In the genomic region with DNA sequence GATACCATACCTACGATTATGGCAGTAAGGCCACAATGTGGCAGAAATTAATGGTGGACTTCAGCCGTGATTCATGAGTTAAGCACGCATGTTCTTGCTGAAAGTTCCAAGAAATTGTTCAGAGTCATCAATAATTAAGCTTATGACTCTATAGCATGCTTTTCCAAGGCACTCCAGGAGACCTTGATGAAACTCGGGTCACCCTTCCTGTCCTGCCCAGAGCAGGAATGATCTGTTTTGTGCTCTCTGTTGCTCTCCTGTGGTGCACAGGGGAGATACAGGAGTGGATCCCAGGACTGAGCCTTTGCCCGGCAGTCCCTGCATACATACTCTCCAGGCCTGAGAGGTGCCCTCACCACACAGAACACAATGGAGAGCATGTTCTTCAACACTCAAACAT, we compare ENCODE assay signal across 8 cellular contexts.
DNase-seq lines count a peak whose midpoint lies in the region; ATAC-seq and TF ChIP-seq lines count a peak whose summit lies in the region.

No MANE protein-coding gene starts in this region.

- in situ Hi-C loops in astrocyte of the spinal cord (cut with HindIII; ENCODE audit: low sequenced_read_pairs) = no loop called here

- no peaks in the 10 kb centered on the region for H3K27me3 ChIP-seq in kidney epithelial cell (ENCODE audit: control insufficient read depth, insufficient read depth, low read length)

- ATAC-seq in GM18870 (IDR thresholded peaks at IDR 0.05; ENCODE audit: unreplicated experiment) = no peak

- DNase-seq in HT1080 (ENCODE audit: low read depth) = peak; percentile 70
- peak; percentile 50 for DNase-seq in astrocyte of the spinal cord (ENCODE audit: low read depth, low spot score)
- no peak for DNase-seq in kidney epithelial cell (ENCODE audit: low read depth)
- no peak for DNase-seq in DMS114 treated with DMSO at 0.1 percent for 48 hours (lab: John Stamatoyannopoulos, UW; ENCODE audit: unreplicated experiment)
- DNase-seq in central memory CD4-positive, alpha-beta T cell = no peak
- DNase-seq in SKM-1 (lab: John Stamatoyannopoulos, UW; ENCODE audit: unreplicated experiment) = no peak

- peak; percentile 54 for TF ChIP-seq CTCF in C4-2B (conservative IDR thresholded peaks at IDR 0.05)
- peak; percentile 55 for TF ChIP-seq CTCF in astrocyte of the spinal cord (IDR thresholded peaks at IDR 0.05; ENCODE audit: low read depth, low read length)
- peak; percentile 51 for TF ChIP-seq CTCF in kidney epithelial cell (IDR thresholded peaks at IDR 0.05; ENCODE audit: insufficient read depth, low read length, poor library complexity, severe bottlenecking)

- H3K36me3 ChIP-seq in kidney epithelial cell (ENCODE audit: control insufficient read depth, insufficient read depth, low read length) = peaks cover 2% of the 10 kb centered on the region

- no peak overlapping the region for H3K27ac ChIP-seq in C4-2B

- H3K4me3 ChIP-seq in astrocyte of the spinal cord (ENCODE audit: low read depth, low read length) (no peak overlapping the region), kidney epithelial cell (ENCODE audit: low read depth, low read length) (no peak overlapping the region)

Comparison
In these comparisons a context has a peak if more than half of its experiments do, and no peak if none do; other contexts are left out.
1. DNase-seq: peak in HT1080 (single experiment) and astrocyte of the spinal cord (single experiment); none in kidney epithelial cell (single experiment), DMS114 treated with DMSO at 0.1 percent for 48 hours (single experiment), central memory CD4-positive, alpha-beta T cell (single experiment) and SKM-1 (single experiment).
2. Peak in every context shown above with its lines, with median percentiles within 50 percentile points of each other: CTCF ChIP-seq.